In genomic region chr14:76055330-76055729, GRCh38 we compare ENCODE assay signal across 30 cellular contexts.
"Had no signal": no experiment of that assay in that cellular context is flagged by ENCODE, and none has a peak within 500 bp of the region (broad histone marks: within the 10 kb centered on the region; RNA-seq: fewer than 3 reads in every experiment).

No MANE protein-coding gene starts in this region.

- H3K4me1 ChIP-seq: ascending aorta, colonic mucosa had no signal

- FAIRE-seq: bronchial epithelial cell, TTC549 had no signal

- H3K27me3 ChIP-seq: ascending aorta, cardiac muscle cell, colonic mucosa had no signal

- H3K4me3 ChIP-seq: ascending aorta, cardiac muscle cell, colonic mucosa had no signal

- ATAC-seq: activated CD8-positive, alpha-beta T cell treated with anti-CD3 and anti-CD28 coated beads for 36 hours; activated naive CD8-positive, alpha-beta T cell treated with anti-CD3 and anti-CD28 coated beads, Interleukin-2, amount 50 U/mL, for 24 hours had no signal

- H3K9me3 ChIP-seq: ascending aorta, colonic mucosa had no signal

- H3K27ac ChIP-seq: ascending aorta, cardiac muscle cell, colonic mucosa, VCaP had no signal

- DNase-seq: activated B cell treated with CpG ODN at 0.5 μM for 24 hours; activated CD4-positive, alpha-beta memory T cell treated with anti-CD3 and anti-CD28 coated beads for 36 hours; activated CD4-positive, alpha-beta T cell treated with anti-CD3 and anti-CD28 coated beads for 4 hours; activated CD4-positive, alpha-beta T cell treated with anti-CD3 and anti-CD28 coated beads, Interleukin-2, amount 10 ng/mL, durations not matched to agents 24 days and 14 days; activated CD4-positive, alpha-beta T cell treated with anti-CD3 and anti-CD28 coated beads, Interleukin-2, amount 50 U/mL, for 1 hour; activated CD4-positive, alpha-beta T cell treated with anti-CD3 and anti-CD28 coated beads, Interleukin-2, amount 50 U/mL, for 4 hours; activated CD4-positive, CD25-positive, alpha-beta regulatory T cell treated with anti-CD3 and anti-CD28 coated beads, Interleukin-2, amount 50 U/mL, for 72 hours; activated CD8-positive, alpha-beta memory T cell treated with anti-CD3 and anti-CD28 coated beads, Interleukin-2, amount 50 U/mL, for 4 hours; activated CD8-positive, alpha-beta T cell treated with anti-CD3 and anti-CD28 coated beads for 36 hours; activated effector memory CD4-positive, alpha-beta T cell treated with Interleukin-2 at 50 U/mL for 16 hours; activated gamma-delta T cell; activated naive CD4-positive, alpha-beta T cell treated with anti-CD3 and anti-CD28 coated beads, Interleukin-2, amount 10 ng/mL, durations not matched to agents 7 days and 5 days; activated naive CD4-positive, alpha-beta T cell treated with Interleukin-2 at 50 U/mL for 16 hours; activated naive CD8-positive, alpha-beta T cell treated with anti-CD3 and anti-CD28 coated beads, Interleukin-2, amount 10 ng/mL, durations not matched to agents 7 days and 5 days; activated naive CD8-positive, alpha-beta T cell treated with anti-CD3 and anti-CD28 coated beads, Interleukin-2, amount 50 U/mL, for 24 hours; activated T-cell treated with anti-CD3 and anti-CD28 coated beads for 4 hours; activated T-cell treated with anti-CD3 and anti-CD28 coated beads, Interleukin-2, amount 50 U/mL, for 24 hours; activated T-cell treated with anti-CD3 and anti-CD28 coated beads, Interleukin-2, amount 50 U/mL, for 48 hours; amygdala; anterior cingulate cortex; caudate nucleus; cerebellar nuclear complex; colonic mucosa; T-helper 2 cell; T-helper 9 cell had no signal

- H3K36me3 ChIP-seq: cardiac muscle cell, colonic mucosa had no signal
